Comparison of ENCODE assay signal across 1 cellular context in the genomic region with DNA sequence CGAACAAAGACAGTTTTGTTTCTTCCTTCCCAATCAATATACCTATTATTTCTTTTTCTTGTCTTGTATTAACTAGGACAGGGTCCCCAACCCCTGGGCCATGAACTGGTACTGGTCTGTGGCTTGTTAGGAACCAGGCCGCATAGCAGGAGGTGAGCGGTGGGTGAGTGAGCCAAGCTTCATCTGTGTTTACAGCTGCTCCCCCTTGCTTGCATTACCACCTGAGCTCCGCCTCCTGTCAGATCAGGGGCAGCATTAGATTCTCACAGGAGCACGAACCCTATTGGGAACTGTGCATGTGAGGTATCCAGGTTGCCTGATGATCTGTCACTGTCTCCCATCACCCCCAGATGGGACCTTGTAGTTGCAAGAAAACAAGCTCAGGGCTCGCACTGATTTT.
TF ChIP-seq lines count a peak whose summit lies in the region.

No MANE protein-coding gene starts in this region.

TF ChIP-seq in GM23338, 12 proteins besides CTCF, POLR2A, EP300 and RAD21 (continued from another document):
- TF ChIP-seq, protein P1, sequence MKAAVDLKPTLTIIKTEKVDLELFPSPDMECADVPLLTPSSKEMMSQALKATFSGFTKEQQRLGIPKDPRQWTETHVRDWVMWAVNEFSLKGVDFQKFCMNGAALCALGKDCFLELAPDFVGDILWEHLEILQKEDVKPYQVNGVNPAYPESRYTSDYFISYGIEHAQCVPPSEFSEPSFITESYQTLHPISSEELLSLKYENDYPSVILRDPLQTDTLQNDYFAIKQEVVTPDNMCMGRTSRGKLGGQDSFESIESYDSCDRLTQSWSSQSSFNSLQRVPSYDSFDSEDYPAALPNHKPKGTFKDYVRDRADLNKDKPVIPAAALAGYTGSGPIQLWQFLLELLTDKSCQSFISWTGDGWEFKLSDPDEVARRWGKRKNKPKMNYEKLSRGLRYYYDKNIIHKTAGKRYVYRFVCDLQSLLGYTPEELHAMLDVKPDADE (IDR thresholded peaks at IDR 0.05) = no peak
- TF ChIP-seq POLR2AphosphoS5 (IDR thresholded peaks at IDR 0.05; ENCODE audit: low read depth) = no peak
